ENCODE assay signal across 26 cellular contexts in the genomic region with DNA sequence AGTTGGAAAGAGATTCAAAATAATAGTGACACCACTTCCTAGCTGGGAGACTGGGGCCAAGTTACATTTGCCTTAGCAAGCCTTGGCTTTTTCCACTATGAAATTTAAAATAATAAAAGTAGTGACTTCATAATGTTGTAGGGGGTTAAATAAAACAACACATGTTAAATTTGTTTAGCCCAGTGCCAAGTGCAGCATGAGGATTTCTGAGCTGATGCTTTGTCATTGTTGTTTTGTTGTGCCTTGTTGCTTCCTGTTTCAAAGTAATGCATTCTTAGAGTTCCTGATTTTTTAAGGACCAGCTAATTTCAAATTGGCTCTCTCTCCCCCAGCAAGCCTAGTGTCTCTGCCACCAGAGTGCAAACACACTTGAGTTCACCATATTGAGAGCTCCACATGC.
A peak's percentile ranks its signal among the peaks of the same experiment; 100 is the strongest.
DNase-seq lines count a peak whose midpoint lies in the region; ATAC-seq, FAIRE-seq and TF ChIP-seq lines count a peak whose summit lies in the region.
"Had no signal": no experiment of that assay in that cellular context is flagged by ENCODE, and none has a peak within 500 bp of the region (broad histone marks: within the 10 kb centered on the region; RNA-seq: fewer than 3 reads in every experiment).

No MANE protein-coding gene starts in this region.

- no peaks in the 10 kb centered on the region for H3K9me3 Mint-ChIP-seq in osteocyte (ENCODE audit: unreplicated experiment)
- H3K9me3 Mint-ChIP-seq: activated naive CD8-positive, alpha-beta T cell treated with anti-CD3 and anti-CD28 coated beads for 36 hours; activated T-helper 2 cell treated with anti-CD3 and anti-CD28 coated beads, Interferon-gamma antibody, Interleukin-2, Interleukin-4, amounts not matched to agents 10 μg/mL and 5 μg/mL and 100 μg/mL, durations not matched to agents 14 hours and 24 hours and 36 hours; mesothelial cell of epicardium had no signal

- TF ChIP-seq RAD21 in H1 (IDR thresholded peaks at IDR 0.05 in 1 of 2, conservative IDR thresholded peaks at IDR 0.05 in 1 of 2; ENCODE audit: low read depth in 2 of 2, low read length in 2 of 2) = no peak

- no peak overlapping the region for H2BK12ac ChIP-seq in H1 (ENCODE audit: low read depth, low read length)

- ATAC-seq in GM19328 (IDR thresholded peaks at IDR 0.05; ENCODE audit: unreplicated experiment) = no peak
- ATAC-seq: natural killer cell treated with Interleukin-12 subunit alpha and Interleukin-12 subunit beta and Interleukin-15 and Interleukin-18, amount 100 ng/mL, for 72 hours; Panc1 had no signal

- no peak for TF ChIP-seq EP300 in H1 (IDR thresholded peaks at IDR 0.05; ENCODE audit: borderline replicate concordance in 1 of 2, low read depth in 2 of 2, low read length in 2 of 2)

- H3K56ac ChIP-seq in H1 (replicated peaks; ENCODE audit: insufficient read length, low read depth, low read length) = no peak overlapping the region

- H3K79me2 ChIP-seq in H1 (ENCODE audit: control insufficient read depth in 1 of 2, insufficient read depth in 2 of 2, low read length in 2 of 2) = no peaks in the 10 kb centered on the region

- H2AK5ac ChIP-seq in H1 (ENCODE audit: low read depth, low read length) = no peak overlapping the region

- no peak overlapping the region for H2BK120ac ChIP-seq in H1 (replicated peaks; ENCODE audit: low read depth, low read length)

- no peaks in the 10 kb centered on the region for H3K9me3 ChIP-seq in H1 (ENCODE audit: insufficient read depth in 2 of 2, low read depth in 1 of 2, low read length in 1 of 2)
- H3K9me3 ChIP-seq: colonic mucosa, pancreas, upper lobe of left lung had no signal

- H3K18ac ChIP-seq in H1 (ENCODE audit: extremely low read depth, low read length) = no peak overlapping the region

- no peaks in the 10 kb centered on the region for H3K36me3 ChIP-seq in H1 (ENCODE audit: control insufficient read depth in 2 of 4, insufficient read depth in 4 of 4, low read length in 3 of 4)
- H3K36me3 ChIP-seq: brain microvascular endothelial cell, colonic mucosa, pancreas, upper lobe of left lung had no signal

- H2BK5ac ChIP-seq in H1 (ENCODE audit: low read depth, low read length) = no peak overlapping the region

- no peak overlapping the region for H3K14ac ChIP-seq in H1 (ENCODE audit: insufficient read length)

- H3K27ac ChIP-seq in H1 (ENCODE audit: low read depth, low read length) = no peak overlapping the region
- H3K27ac ChIP-seq: brain microvascular endothelial cell, colonic mucosa, pancreas, upper lobe of left lung had no signal

- in situ Hi-C loops in GM13977 (cut with MboI; ENCODE audit: low pct_unique_long_range_greater_than_20kb, low sequenced_read_pairs, unreplicated experiment) = no loop called here

- peak; percentile 27 for DNase-seq in AG09319 (ENCODE audit: extremely low read depth, low read depth)
- peak; percentile 50 for DNase-seq in LHCN-M2 (ENCODE audit: low read depth)
- no peak for DNase-seq in H1 (ENCODE audit: low read depth in 1 of 2, low spot score in 2 of 2)
- no peak for DNase-seq in osteocyte (ENCODE audit: extremely low spot score, unreplicated experiment)
- no peak for DNase-seq in NAMALWA (ENCODE audit: low spot score)
- DNase-seq in SIG-M5 treated with dmso at 0.1 percent for 504 hours (lab: John Stamatoyannopoulos, UW; ENCODE audit: unreplicated experiment) = no peak
- DNase-seq in GM13977 (ENCODE audit: low spot score) = no peak
- DNase-seq: activated naive CD8-positive, alpha-beta T cell treated with anti-CD3 and anti-CD28 coated beads for 36 hours; brain microvascular endothelial cell; CD4-positive, alpha-beta memory T cell; colonic mucosa; GF-D8; NCI-H2107; NCI-H510A treated with DMSO at 0.1 percent for 48 hours; NK-92 treated with Interleukin-12 subunit alpha and Interleukin-12 subunit beta, amount 100 ng/mL, for 24 hours; pancreas; right cardiac atrium; upper lobe of left lung had no signal

- H4K8ac ChIP-seq in H1 (ENCODE audit: extremely low read depth, insufficient read depth, low read length) = no peak overlapping the region

- H2BK20ac ChIP-seq in H1 (ENCODE audit: low read length) = no peak overlapping the region

- H3K36me3 Mint-ChIP-seq in osteocyte (ENCODE audit: unreplicated experiment) = no peaks in the 10 kb centered on the region
- H3K36me3 Mint-ChIP-seq: activated naive CD8-positive, alpha-beta T cell treated with anti-CD3 and anti-CD28 coated beads for 36 hours; CD4-positive, alpha-beta memory T cell; mesothelial cell of epicardium; natural killer cell treated with Interleukin-12 subunit alpha and Interleukin-12 subunit beta and Interleukin-15 and Interleukin-18, amount 100 ng/mL, for 72 hours; WTC11 had no signal

- H3K27ac Mint-ChIP-seq in osteocyte (ENCODE audit: unreplicated experiment) = peak overlapping the region; percentile 36
- H3K27ac Mint-ChIP-seq: activated naive CD8-positive, alpha-beta T cell treated with anti-CD3 and anti-CD28 coated beads for 36 hours; activated T-helper 2 cell treated with anti-CD3 and anti-CD28 coated beads, Interferon-gamma antibody, Interleukin-2, Interleukin-4, amounts not matched to agents 10 μg/mL and 5 μg/mL and 100 μg/mL, durations not matched to agents 14 hours and 24 hours and 36 hours; CD4-positive, alpha-beta memory T cell; mesothelial cell of epicardium; natural killer cell treated with Interleukin-12 subunit alpha and Interleukin-12 subunit beta and Interleukin-15 and Interleukin-18, amount 100 ng/mL, for 72 hours; WTC11 had no signal

- TF ChIP-seq CTCF in AG09319 (IDR thresholded peaks at IDR 0.05; ENCODE audit: low read depth, low read length) = no peak
- no peak for TF ChIP-seq CTCF in H1 (IDR thresholded peaks at IDR 0.05; ENCODE audit: control extremely low read depth in 1 of 3, insufficient read depth in 1 of 3, low read depth in 1 of 3, low read length in 3 of 3)
- TF ChIP-seq CTCF in osteocyte (IDR thresholded peaks at IDR 0.05) = no peak
- TF ChIP-seq CTCF in GM13977 (IDR thresholded peaks at IDR 0.05; ENCODE audit: extremely low read depth, insufficient read depth, missing control alignments) = no peak

- H4K91ac ChIP-seq in H1 (replicated peaks; ENCODE audit: insufficient read length, low read length) = no peak overlapping the region

- no peaks in the 10 kb centered on the region for H3K4me1 ChIP-seq in H1 (replicated peaks in 1 of 4; ENCODE audit: control insufficient read depth in 3 of 4, insufficient read depth in 4 of 4, low read length in 3 of 4)
- H3K4me1 ChIP-seq: colonic mucosa, pancreas, upper lobe of left lung had no signal

- H3K4me2 ChIP-seq in H1 (ENCODE audit: insufficient read depth in 1 of 2, low read depth in 2 of 2, low read length in 2 of 2) = no peak overlapping the region

- H4K5ac ChIP-seq in H1 (ENCODE audit: insufficient read length, low read depth, low read length) = no peak overlapping the region

- H3K4ac ChIP-seq in H1 (replicated peaks; ENCODE audit: insufficient read length, low read depth, low read length) = no peak overlapping the region

- H3K4me3 Mint-ChIP-seq in osteocyte (ENCODE audit: unreplicated experiment) = no peak overlapping the region
- H3K4me3 Mint-ChIP-seq: activated naive CD8-positive, alpha-beta T cell treated with anti-CD3 and anti-CD28 coated beads for 36 hours; CD4-positive, alpha-beta memory T cell; mesothelial cell of epicardium; natural killer cell treated with Interleukin-12 subunit alpha and Interleukin-12 subunit beta and Interleukin-15 and Interleukin-18, amount 100 ng/mL, for 72 hours; WTC11 had no signal

- H3K79me1 ChIP-seq in H1 (ENCODE audit: low read depth, low read length) = no peaks in the 10 kb centered on the region

- H3K23ac ChIP-seq in H1 (ENCODE audit: insufficient read length) = no peak overlapping the region

- POLR2A ChIA-PET in H1 (lab: Charles Lee; ENCODE audit: partially characterized antibody) = no interaction called here

- peaks cover 54% of the 10 kb centered on the region for H3K4me1 Mint-ChIP-seq in osteocyte (ENCODE audit: unreplicated experiment)
- H3K4me1 Mint-ChIP-seq: activated naive CD8-positive, alpha-beta T cell treated with anti-CD3 and anti-CD28 coated beads for 36 hours; CD4-positive, alpha-beta memory T cell; mesothelial cell of epicardium had no signal

- no peak for FAIRE-seq in H1 (lab: Jason Lieb, UNC)
- FAIRE-seq: GM12878, GM19239, pancreas had no signal

- H3K23me2 ChIP-seq in H1 (ENCODE audit: low read depth, low read length) = no peaks in the 10 kb centered on the region

- no peak overlapping the region for H2BK15ac ChIP-seq in H1 (ENCODE audit: low read length)

- no peak overlapping the region for H3K4me3 ChIP-seq in H1 (ENCODE audit: extremely low read depth in 1 of 4, insufficient read depth in 2 of 4, low read depth in 3 of 4, low read length in 4 of 4)
- H3K4me3 ChIP-seq: colonic mucosa, GM12878, pancreas, upper lobe of left lung had no signal

- CTCF ChIA-PET in H1 (lab: Charles Lee; ENCODE audit: partially characterized antibody) = interaction anchor here (0.7 to 2.9 kb wide), 26 partner anchors 9 to 775 kb away, joined by 3 to 17 read pairs (median 4); no protein-coding TSS in a partner anchor

- no peaks in the 10 kb centered on the region for H3K27me3 ChIP-seq in H1 (replicated peaks in 1 of 4; ENCODE audit: control insufficient read depth in 3 of 4, extremely low read depth in 1 of 4, insufficient read depth in 3 of 4, low read length in 3 of 4)
- H3K27me3 ChIP-seq: brain microvascular endothelial cell, colonic mucosa, pancreas, upper lobe of left lung had no signal

- TF ChIP-seq POLR2A in H1 (IDR thresholded peaks at IDR 0.05; ENCODE audit: control extremely low read depth in 1 of 2, low read depth in 2 of 2, low read length in 2 of 2) = no peak

- H4K20me1 ChIP-seq in H1 (replicated peaks in 1 of 2; ENCODE audit: control insufficient read depth in 1 of 2, insufficient read depth in 2 of 2, low read length in 2 of 2) = no peaks in the 10 kb centered on the region

- H3K9ac ChIP-seq in H1 (replicated peaks in 1 of 4; ENCODE audit: extremely low read depth in 1 of 4, low read depth in 3 of 4, low read length in 3 of 4) = no peak overlapping the region

- H2AFZ ChIP-seq in H1 (ENCODE audit: low read length) = 0 out of 2 replicates have a peak overlapping the region, but pooled peaks have one; percentile 15

- H3K27me3 Mint-ChIP-seq in osteocyte (ENCODE audit: unreplicated experiment) = no peaks in the 10 kb centered on the region
- H3K27me3 Mint-ChIP-seq: CD4-positive, alpha-beta memory T cell; natural killer cell treated with Interleukin-12 subunit alpha and Interleukin-12 subunit beta and Interleukin-15 and Interleukin-18, amount 100 ng/mL, for 72 hours had no signal

TF ChIP-seq in H1, 55 proteins besides CTCF, POLR2A, EP300 and RAD21:
- TF ChIP-seq GABPA (IDR thresholded peaks at IDR 0.05; ENCODE audit: borderline replicate concordance, insufficient read depth, low read length) (no peak), SAP30 (IDR thresholded peaks at IDR 0.05; ENCODE audit: insufficient read depth, insufficient replicate concordance, low read length) (no peak), EZH2 (IDR thresholded peaks at IDR 0.05; ENCODE audit: low read depth, low read length, severe bottlenecking) (no peak)

Comparison
In these comparisons a context has a peak if more than half of its experiments do, and no peak if none do; other contexts are left out.
1. DNase-seq: peak in AG09319 (single experiment) and LHCN-M2 (single experiment); none in H1 (0 of 2), osteocyte (single experiment), NAMALWA (single experiment), SIG-M5 treated with dmso at 0.1 percent for 504 hours (single experiment) and GM13977 (single experiment).